ENCODE assay signal across 1 cellular context in the genomic region with DNA sequence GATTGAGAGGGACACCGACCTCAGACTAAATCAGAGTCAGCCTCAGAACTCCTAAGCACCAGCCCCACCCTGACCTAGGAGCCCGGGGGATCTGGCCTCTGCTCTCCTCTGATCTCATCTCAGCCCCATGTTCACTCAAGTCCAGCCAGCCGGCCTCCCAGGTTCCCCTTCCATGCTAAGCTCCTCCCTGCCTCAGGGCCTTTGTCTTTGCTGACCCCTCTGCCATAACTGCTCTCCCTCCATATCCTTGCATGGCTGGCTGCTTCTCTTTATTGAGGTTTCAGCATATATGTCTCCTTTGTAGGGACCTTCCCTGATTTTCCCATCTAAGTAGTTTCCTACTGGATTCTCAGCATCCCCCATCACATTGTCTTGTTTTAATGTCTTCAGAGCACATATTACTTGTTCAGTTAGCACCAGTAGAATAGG.
TF ChIP-seq lines count a peak whose summit lies in the region.

No MANE protein-coding gene starts in this region.

TF ChIP-seq in endothelial cell of umbilical vein, 7 proteins besides CTCF, POLR2A, EP300 and RAD21:
- no peak for TF ChIP-seq FOS (IDR thresholded peaks at IDR 0.05; ENCODE audit: borderline replicate concordance, insufficient read depth, low read length)
